Comparison of ENCODE assay signal across 32 cellular contexts in the genomic region with DNA sequence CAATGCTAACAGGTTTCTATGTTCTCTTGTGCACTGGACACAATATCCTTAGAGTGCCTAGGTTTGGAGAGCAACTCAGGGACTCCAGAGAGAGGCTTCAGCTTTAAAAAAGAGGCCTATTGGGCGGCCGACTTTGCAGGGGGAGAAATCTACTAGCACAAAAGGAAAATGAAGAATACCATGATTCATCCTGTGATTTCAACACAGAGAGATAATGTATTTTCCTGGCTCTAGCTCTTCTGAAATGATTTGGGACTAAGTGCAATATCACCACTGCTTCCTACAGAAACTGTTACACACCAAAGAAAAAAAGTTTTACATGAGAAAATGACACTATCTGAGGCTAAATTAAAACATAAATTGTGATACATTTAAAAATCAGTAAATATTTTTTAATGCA.
DNase-seq lines count a peak whose midpoint lies in the region; ATAC-seq, FAIRE-seq and TF ChIP-seq lines count a peak whose summit lies in the region.
"Had no signal": no experiment of that assay in that cellular context is flagged by ENCODE, and none has a peak within 500 bp of the region (broad histone marks: within the 10 kb centered on the region; RNA-seq: fewer than 3 reads in every experiment).

No MANE protein-coding gene starts in this region.

- no peak for FAIRE-seq in bronchial epithelial cell (lab: Jason Lieb, UNC)
- FAIRE-seq: A204.1, frontal cortex had no signal

- no peak overlapping the region for H3K9ac ChIP-seq in IMR-90 (ENCODE audit: low read depth, low read length)

- H3K4ac ChIP-seq in IMR-90 (ENCODE audit: low read depth, low read length) = no peak overlapping the region

- ATAC-seq in IMR-90 (ENCODE audit: low read depth) (peak; percentile 67; the same call in 1 of the 2 replicates), GM18502 (IDR thresholded peaks at IDR 0.05; ENCODE audit: poor library complexity, unreplicated experiment) (no peak)
- ATAC-seq: activated CD4-positive, alpha-beta T cell treated with anti-CD3 and anti-CD28 coated beads for 36 hours; activated CD8-positive, alpha-beta T cell treated with anti-CD3 and anti-CD28 coated beads, Interleukin-2, amount 10 ng/mL, durations not matched to agents 7 days and 5 days; stimulated activated naive B cell treated with anti-CD40 and anti-IgM and Interleukin-4, amounts not matched to agents 10 μg/mL and 1 μg/mL and 100 μg/mL, for 72 hours; upper lobe of right lung had no signal

- no peak overlapping the region for H2AK5ac ChIP-seq in IMR-90 (ENCODE audit: low read depth, low read length)

- CTCF ChIA-PET in IMR-90 (lab: Yijun Ruan, JAX) (no interaction called here), OCI-LY7 (lab: Charles Lee; ENCODE audit: unreplicated experiment) (no interaction called here)

- no peaks in the 10 kb centered on the region for H3K9me1 ChIP-seq in IMR-90 (ENCODE audit: insufficient read depth, low read length)

- intact Hi-C loops in IMR-90 (cut with micrococcal nuclease) (no loop called here), OCI-LY7 (cut with micrococcal nuclease; ENCODE audit: unreplicated experiment) (no loop called here)

- peak overlapping the region; percentile 68; the same call in 1 of the 2 replicates for H3K18ac ChIP-seq in IMR-90 (ENCODE audit: low read depth, low read length)

- no peak overlapping the region for H2BK5ac ChIP-seq in IMR-90 (ENCODE audit: low read depth, low read length, poor library complexity, severe bottlenecking)

- H2AFZ ChIP-seq in IMR-90 (replicated peaks; ENCODE audit: low read length, poor library complexity) (no peak overlapping the region), OCI-LY7 (ENCODE audit: low read length) (no peak overlapping the region)

- no CpG with 5 or more reads among the region's 2 CpGs for WGBS in IMR-90 (ENCODE audit: extremely low coverage in 2 of 2, insufficient read length in 1 of 2), 2 experiments

- H2BK20ac ChIP-seq in IMR-90 (ENCODE audit: low read depth, low read length) = peak overlapping the region; percentile 33; the same call in 1 of the 2 replicates

- H3K9me3 ChIP-seq in IMR-90 (ENCODE audit: control insufficient read depth, insufficient read depth, low read length) (no peaks in the 10 kb centered on the region), OCI-LY7 (ENCODE audit: low read length) (no peaks in the 10 kb centered on the region)
- H3K9me3 ChIP-seq: upper lobe of right lung had no signal

- H3K27ac ChIP-seq in IMR-90 (ENCODE audit: insufficient read depth, low read length) (no peak overlapping the region), OCI-LY7 (ENCODE audit: low read depth, low read length, poor library complexity, severe bottlenecking) (no peak overlapping the region)
- H3K27ac ChIP-seq: cardiac muscle cell, coronary artery, HL-60, suprapubic skin, upper lobe of right lung had no signal

- H3K27me3 ChIP-seq in IMR-90 (ENCODE audit: control insufficient read depth, insufficient read depth, low read length) (no peaks in the 10 kb centered on the region), bronchial epithelial cell (ENCODE audit: control insufficient read depth, insufficient read depth, low read length) (no peaks in the 10 kb centered on the region)
- H3K27me3 ChIP-seq: cardiac muscle cell, heart right ventricle, suprapubic skin, upper lobe of right lung had no signal

- H3K4me2 ChIP-seq in IMR-90 (ENCODE audit: low read depth, low read length) (no peak overlapping the region), OCI-LY7 (ENCODE audit: low read length) (no peak overlapping the region)

- no peak overlapping the region for H3K14ac ChIP-seq in IMR-90 (replicated peaks; ENCODE audit: low read depth, low read length)

- no peaks in the 10 kb centered on the region for H3K9me2 ChIP-seq in OCI-LY7 (ENCODE audit: insufficient read depth, low read length)

- H3K79me1 ChIP-seq in IMR-90 (ENCODE audit: low read depth in 1 of 2, low read length in 2 of 2) = no peaks in the 10 kb centered on the region

- in situ Hi-C loops in IMR-90 (cut with MboI; ENCODE audit: low sequenced_read_pairs) = no loop called here

- H3K23ac ChIP-seq in IMR-90 (ENCODE audit: low read depth, low read length) = no peak overlapping the region

- H3K36me3 ChIP-seq in IMR-90 (ENCODE audit: control insufficient read depth, insufficient read depth, low read length) = no peaks in the 10 kb centered on the region
- no peaks in the 10 kb centered on the region for H3K36me3 ChIP-seq in bronchial epithelial cell (ENCODE audit: control insufficient read depth, insufficient read depth, low read length)
- no peaks in the 10 kb centered on the region for H3K36me3 ChIP-seq in OCI-LY7 (ENCODE audit: insufficient read depth, low read length)
- H3K36me3 ChIP-seq: cardiac muscle cell, heart right ventricle, suprapubic skin, upper lobe of right lung had no signal

- TF ChIP-seq CTCF in AG09309 (IDR thresholded peaks at IDR 0.05; ENCODE audit: control insufficient read depth, insufficient read depth, low read depth, low read length, missing control alignments) (no peak), IMR-90 (conservative IDR thresholded peaks at IDR 0.05; ENCODE audit: low read depth, low read length) (no peak), bronchial epithelial cell (IDR thresholded peaks at IDR 0.05; ENCODE audit: insufficient read depth, low read length, severe bottlenecking) (no peak), OCI-LY7 (conservative IDR thresholded peaks at IDR 0.05; ENCODE audit: low read length) (no peak)

- dilution Hi-C loops in IMR-90 (cut with HindIII; ENCODE audit: low sequenced_read_pairs, unreplicated experiment) = no loop called here

- H3K56ac ChIP-seq in IMR-90 (ENCODE audit: extremely low read depth, insufficient read depth, low read length) = no peak overlapping the region

- H4K20me1 ChIP-seq in IMR-90 (ENCODE audit: insufficient read depth, low read length) = no peaks in the 10 kb centered on the region
- no peaks in the 10 kb centered on the region for H4K20me1 ChIP-seq in OCI-LY7 (ENCODE audit: insufficient read depth, low read length)

- DNase-seq in AG09309 (ENCODE audit: low read depth) = peak; percentile 17
- DNase-seq in IMR-90 = peak; percentile 64
- DNase-seq in bronchial epithelial cell (ENCODE audit: low read depth) = peak; percentile 48
- DNase-seq in iris pigment epithelial cell (ENCODE audit: low read depth) = peak; percentile 70
- no peak for DNase-seq in cerebellum (ENCODE audit: low spot score)
- no peak for DNase-seq in pons (ENCODE audit: low spot score)
- no peak for DNase-seq in OCI-LY7 (ENCODE audit: low spot score)
- DNase-seq: activated CD4-positive, alpha-beta T cell treated with anti-CD3 and anti-CD28 coated beads for 36 hours; activated CD8-positive, alpha-beta T cell treated with anti-CD3 and anti-CD28 coated beads, Interleukin-2, amount 10 ng/mL, durations not matched to agents 7 days and 5 days; activated naive CD4-positive, alpha-beta T cell treated with anti-CD3 and anti-CD28 coated beads, Interleukin-2, amount 10 ng/mL, durations not matched to agents 7 days and 5 days; amniotic stem cell; CD4-positive, alpha-beta T cell; DMS79 treated with DMSO at 0.1 percent for 48 hours; effector memory CD4-positive, alpha-beta T cell; H9; heart right ventricle; Kasumi-1; MV-4-11; NCI-H1436 treated with DMSO at 0.1 percent for 48 hours; NCI-H345; NCI-H69; SHP77; stimulated activated naive B cell treated with anti-CD40 and anti-IgM and Interleukin-4, amounts not matched to agents 10 μg/mL and 1 μg/mL and 100 μg/mL, for 72 hours; upper lobe of right lung had no signal

- H2BK120ac ChIP-seq in IMR-90 (ENCODE audit: low read depth, low read length) = no peak overlapping the region

- no peak overlapping the region for H4K5ac ChIP-seq in IMR-90 (ENCODE audit: low read depth, low read length)

- H4K91ac ChIP-seq in IMR-90 (ENCODE audit: insufficient read depth, low read depth, low read length) = no peak overlapping the region

- H3K4me3 ChIP-seq in AG09309 (ENCODE audit: control insufficient read depth, low read depth, low read length) (no peak overlapping the region), IMR-90 (ENCODE audit: insufficient read depth, low read depth, low read length) (no peak overlapping the region), bronchial epithelial cell (ENCODE audit: low read depth, low read length) (no peak overlapping the region), OCI-LY7 (ENCODE audit: low read depth, low read length, poor library complexity, severe bottlenecking) (no peak overlapping the region)
- H3K4me3 ChIP-seq: cardiac muscle cell, coronary artery, heart right ventricle, lung, suprapubic skin, upper lobe of right lung had no signal

- H3K4me1 ChIP-seq in IMR-90 (ENCODE audit: control insufficient read depth, insufficient read depth, low read length) (peaks cover 2% of the 10 kb centered on the region), OCI-LY7 (ENCODE audit: insufficient read depth, low read length, poor library complexity, severe bottlenecking) (no peaks in the 10 kb centered on the region)
- H3K4me1 ChIP-seq: suprapubic skin, upper lobe of right lung had no signal

- no peaks in the 10 kb centered on the region for H3K79me2 ChIP-seq in OCI-LY7 (ENCODE audit: insufficient read depth, low read depth, low read length)

- no TSS peak for BruUV-seq in IMR-90 (replicated peaks; lab: Mats Ljungman, UMichigan)
- BruUV-seq in OCI-LY7 (replicated peaks; lab: Mats Ljungman, UMichigan) = no TSS peak

- no peak overlapping the region for H4K8ac ChIP-seq in IMR-90 (ENCODE audit: low read depth in 2 of 2, low read length in 2 of 2)

- TF ChIP-seq POLR2A in IMR-90 (IDR thresholded peaks at IDR 0.05; ENCODE audit: low read depth, low read length) = no peak

- POLR2A ChIA-PET in IMR-90 (lab: Charles Lee; ENCODE audit: unreplicated experiment) (no interaction called here), OCI-LY7 (lab: Charles Lee) (no interaction called here)

- TF ChIP-seq RAD21 in IMR-90 (IDR thresholded peaks at IDR 0.05; ENCODE audit: low read length) = no peak

- no peak overlapping the region for H2AK9ac ChIP-seq in IMR-90 (replicated peaks; ENCODE audit: low read depth, low read length, poor library complexity)

- no peak overlapping the region; the same call in 2 of the 3 replicates for H2BK15ac ChIP-seq in IMR-90 (ENCODE audit: low read depth, low read length)

TF ChIP-seq in IMR-90, 13 proteins besides CTCF, POLR2A, EP300 and RAD21:
- no peak for TF ChIP-seq RFX5 (IDR thresholded peaks at IDR 0.05; ENCODE audit: low read depth, low read length)
- TF ChIP-seq RCOR1 (IDR thresholded peaks at IDR 0.05; ENCODE audit: insufficient replicate concordance, low read length) = no peak
- TF ChIP-seq CEBPB (IDR thresholded peaks at IDR 0.05; ENCODE audit: low read depth, low read length) = peak; percentile 70
- TF ChIP-seq, protein P1, sequence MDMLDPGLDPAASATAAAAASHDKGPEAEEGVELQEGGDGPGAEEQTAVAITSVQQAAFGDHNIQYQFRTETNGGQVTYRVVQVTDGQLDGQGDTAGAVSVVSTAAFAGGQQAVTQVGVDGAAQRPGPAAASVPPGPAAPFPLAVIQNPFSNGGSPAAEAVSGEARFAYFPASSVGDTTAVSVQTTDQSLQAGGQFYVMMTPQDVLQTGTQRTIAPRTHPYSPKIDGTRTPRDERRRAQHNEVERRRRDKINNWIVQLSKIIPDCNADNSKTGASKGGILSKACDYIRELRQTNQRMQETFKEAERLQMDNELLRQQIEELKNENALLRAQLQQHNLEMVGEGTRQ (IDR thresholded peaks at IDR 0.05; ENCODE audit: low read depth, low read length) = no peak
TF ChIP-seq in IMR-90: peak in this region for 1.

Comparison
In these comparisons a context has a peak if more than half of its experiments do, and no peak if none do; other contexts are left out.
1. DNase-seq: peak in AG09309 (single experiment), IMR-90 (single experiment), bronchial epithelial cell (single experiment) and iris pigment epithelial cell (single experiment); none in cerebellum (single experiment), pons (single experiment) and OCI-LY7 (single experiment).